Comparison of ENCODE assay signal across 29 cellular contexts in the genomic region with DNA sequence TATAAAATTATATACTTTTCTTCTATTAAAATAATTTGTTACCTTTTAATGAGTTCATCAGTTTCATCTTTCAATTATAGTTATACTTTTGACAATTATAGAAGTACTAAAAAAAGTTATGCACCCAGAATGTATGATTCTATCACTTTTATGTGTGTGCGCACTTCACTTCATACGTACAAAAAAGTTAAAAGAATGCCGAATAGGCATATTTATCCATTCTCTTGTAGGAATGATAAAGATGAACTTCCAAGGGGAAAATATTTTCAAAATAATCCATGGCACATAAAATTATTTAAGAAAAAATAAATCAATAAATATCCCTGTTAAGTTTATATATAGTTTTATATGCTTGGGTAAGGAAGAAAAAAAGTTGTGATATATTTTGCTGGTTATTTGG.
"Had no signal": no experiment of that assay in that cellular context is flagged by ENCODE, and none has a peak within 500 bp of the region (broad histone marks: within the 10 kb centered on the region; RNA-seq: fewer than 3 reads in every experiment).

No MANE protein-coding gene starts in this region.

- H3K27ac ChIP-seq: adrenal gland, colonic mucosa, esophagus squamous epithelium had no signal

- ATAC-seq: activated CD4-positive, CD25-positive, alpha-beta regulatory T cell treated with anti-CD3 and anti-CD28 coated beads, Interleukin-2, amount 50 U/mL, for 24 hours; activated CD8-positive, alpha-beta T cell treated with anti-CD3 and anti-CD28 coated beads for 36 hours; activated naive CD8-positive, alpha-beta T cell treated with anti-CD3 and anti-CD28 coated beads, Interleukin-2, amount 50 U/mL, for 24 hours; activated T-cell treated with anti-CD3 and anti-CD28 coated beads, Interleukin-2, amount 50 U/mL, for 4 hours; body of pancreas; T-helper 17 cell had no signal

- H3K36me3 ChIP-seq: adrenal gland, colonic mucosa, esophagus squamous epithelium, WERI-Rb-1 had no signal

- H3K4me1 ChIP-seq: adrenal gland, colonic mucosa had no signal

- FAIRE-seq: endometrium, endothelial cell of umbilical vein, frontal cortex had no signal

- DNase-seq: activated B cell treated with CpG ODN at 0.5 μM for 24 hours; activated CD4-positive, alpha-beta T cell treated with anti-CD3 and anti-CD28 coated beads for 48 hours; activated CD4-positive, alpha-beta T cell treated with anti-CD3 and anti-CD28 coated beads, Interleukin-2, amount 50 U/mL, for 1 hour; activated CD4-positive, alpha-beta T cell treated with anti-CD3 and anti-CD28 coated beads, Interleukin-2, amount 50 U/mL, for 48 hours; activated CD8-positive, alpha-beta memory T cell treated with anti-CD3 and anti-CD28 coated beads for 24 hours; activated CD8-positive, alpha-beta T cell treated with anti-CD3 and anti-CD28 coated beads for 36 hours; activated effector memory CD4-positive, alpha-beta T cell treated with anti-CD3 and anti-CD28 coated beads, Interleukin-2, amount 50 U/mL, for 16 hours; activated naive CD4-positive, alpha-beta T cell treated with anti-CD3 and anti-CD28 coated beads for 36 hours; activated naive CD8-positive, alpha-beta T cell treated with anti-CD3 and anti-CD28 coated beads for 36 hours; activated naive CD8-positive, alpha-beta T cell treated with anti-CD3 and anti-CD28 coated beads, Interleukin-2, amount 50 U/mL, for 24 hours; activated T-cell treated with anti-CD3 and anti-CD28 coated beads, Interleukin-2, amount 50 U/mL, for 4 hours; adrenal gland; amygdala; aorta; body of pancreas; central memory CD4-positive, alpha-beta T cell; cerebellar nuclear complex; colonic mucosa; effector CD8-positive, alpha-beta T cell; esophagus squamous epithelium; head of caudate nucleus; T-helper 1 cell; T-helper 17 cell; T1000; WERI-Rb-1 had no signal

- H3K9me3 ChIP-seq: adrenal gland, body of pancreas, colonic mucosa, esophagus squamous epithelium had no signal

- H3K27me3 ChIP-seq: adrenal gland, body of pancreas, colonic mucosa, esophagus squamous epithelium had no signal

- H3K4me3 ChIP-seq: adrenal gland, body of pancreas, colonic mucosa, esophagus squamous epithelium had no signal
